20 cellular contexts compared by ENCODE assay signal in genomic region chr13:44422755-44423643, GRCh38. TPM values are rescaled to one million over a fixed set of nuclear protein-coding genes. Genes with fewer than 3 reads are reported as not detected.
A peak's percentile ranks its signal among the peaks of the same experiment; 100 is the strongest.
DNase-seq lines count a peak whose midpoint lies in the region; ATAC-seq and TF ChIP-seq lines count a peak whose summit lies in the region.
"Had no signal": no experiment of that assay in that cellular context is flagged by ENCODE, and none has a peak within 500 bp of the region (broad histone marks: within the 10 kb centered on the region; RNA-seq: fewer than 3 reads in every experiment).

No MANE protein-coding gene starts in this region.

- intact Hi-C loops in cardiac septum (cut with DNase I) (no loop called here), left cardiac atrium (cut with DNase I) (no loop called here), PC-3 (cut with micrococcal nuclease) (no loop called here)

- CTCF ChIA-PET in PC-3 (lab: Charles Lee), result no interaction called here

- no peak overlapping the region for H3K4me2 ChIP-seq in PC-3 (ENCODE audit: low read length)

- H4K20me1 ChIP-seq in PC-3 (ENCODE audit: low read length), result no peaks in the 10 kb centered on the region

- peaks cover 22% of the 10 kb centered on the region for H3K27me3 Mint-ChIP-seq in activated T-helper 17 cell treated with anti-CD3 and anti-CD28 coated beads, Interleukin-2, amount 50 U/mL, for 72 hours

- H3K27ac Mint-ChIP-seq in activated T-helper 17 cell treated with anti-CD3 and anti-CD28 coated beads, Interleukin-2, amount 50 U/mL, for 72 hours, result no peak overlapping the region
- no peak overlapping the region for H3K27ac Mint-ChIP-seq in stimulated activated effector memory CD8-positive, alpha-beta T cell treated with anti-CD3 and anti-CD28 coated beads, Interleukin-12 subunit alpha, Interleukin-12 subunit beta, amount 100 ng/mL, for 72 hours
- H3K27ac Mint-ChIP-seq: activated naive CD4-positive, alpha-beta T cell treated with anti-CD3 and anti-CD28 coated beads for 36 hours had no signal

- no peaks in the 10 kb centered on the region for H3K27me3 ChIP-seq in PC-3 (ENCODE audit: low read length)
- H3K27me3 ChIP-seq: Peyer's patch had no signal

- no peaks in the 10 kb centered on the region for H3K4me1 Mint-ChIP-seq in activated T-helper 17 cell treated with anti-CD3 and anti-CD28 coated beads, Interleukin-2, amount 50 U/mL, for 72 hours
- H3K4me1 Mint-ChIP-seq in stimulated activated effector memory CD8-positive, alpha-beta T cell treated with anti-CD3 and anti-CD28 coated beads, Interleukin-12 subunit alpha, Interleukin-12 subunit beta, amount 100 ng/mL, for 72 hours, result no peaks in the 10 kb centered on the region

- in situ Hi-C loops in GM13976 (cut with MboI; ENCODE audit: low sequenced_read_pairs, unreplicated experiment), result no loop called here

- no peak overlapping the region for H3K4me3 ChIP-seq in PC-3 (ENCODE audit: low read length)
- H3K4me3 ChIP-seq: lung, Peyer's patch, psoas muscle, suprapubic skin had no signal

- no TSS peak for BruUV-seq in PC-3 (replicated peaks; lab: Mats Ljungman, UMichigan)

- no peak for ATAC-seq in left cardiac atrium
- peak; percentile 46 for ATAC-seq in activated T-helper 17 cell treated with anti-CD3 and anti-CD28 coated beads, Interleukin-2, amount 50 U/mL, for 72 hours (replicated peaks)
- ATAC-seq in stimulated activated effector memory CD8-positive, alpha-beta T cell treated with anti-CD3 and anti-CD28 coated beads, Interleukin-12 subunit alpha, Interleukin-12 subunit beta, amount 100 ng/mL, for 72 hours, result peak; percentile 73
- ATAC-seq in PC-3, result no peak

- no peaks in the 10 kb centered on the region for H3K36me3 ChIP-seq in PC-3 (ENCODE audit: low read depth, low read length)
- H3K36me3 ChIP-seq: Peyer's patch, suprapubic skin had no signal

- POLR2A ChIA-PET in PC-3 (lab: Charles Lee; ENCODE audit: unreplicated experiment), result no interaction called here

- H3K9me2 ChIP-seq in PC-3 (replicated peaks; ENCODE audit: low read length), result no peaks in the 10 kb centered on the region

- H3K79me2 ChIP-seq in PC-3 (ENCODE audit: low read length), result no peaks in the 10 kb centered on the region

- no peak overlapping the region for H2AFZ ChIP-seq in PC-3 (ENCODE audit: low read length)

- H3K27ac ChIP-seq in PC-3 (ENCODE audit: low read length), result no peak overlapping the region
- H3K27ac ChIP-seq: Peyer's patch, psoas muscle, suprapubic skin had no signal

- no peaks in the 10 kb centered on the region for H3F3A ChIP-seq in PC-3 (ENCODE audit: low read length, unreplicated experiment)

- no peak overlapping the region for H3K9ac ChIP-seq in PC-3 (ENCODE audit: low read length)

- DNase-seq in cardiac septum (ENCODE audit: low spot score), result peak; percentile 75
- DNase-seq in left cardiac atrium, result no peak
- DNase-seq in lung microvascular endothelial cell (ENCODE audit: low read depth in 2 of 2), result peak; percentile 77 to 88
- peak in 1 of 2 donors; percentile 47 for DNase-seq in stimulated activated effector memory CD8-positive, alpha-beta T cell treated with anti-CD3 and anti-CD28 coated beads, Interleukin-12 subunit alpha, Interleukin-12 subunit beta, amount 100 ng/mL, for 72 hours (ENCODE audit: low spot score in 2 of 2)
- no peak for DNase-seq in PC-3
- DNase-seq in activated naive CD4-positive, alpha-beta T cell treated with Interleukin-2 at 50 U/mL for 16 hours, result no peak
- DNase-seq in GM13976 (ENCODE audit: low spot score), result no peak
- DNase-seq: ACHN; activated CD4-positive, alpha-beta T cell treated with anti-CD3 and anti-CD28 coated beads for 48 hours; activated naive CD4-positive, alpha-beta T cell treated with anti-CD3 and anti-CD28 coated beads for 36 hours; DMS79; naive B cell; NCI-H82; Peyer's patch; stimulated activated CD8-positive, alpha-beta memory T cell treated with anti-CD3 and anti-CD28 coated beads, Interleukin-4, amount 100 ng/mL, for 48 hours; SW 1271 had no signal

- H3K9me3 ChIP-seq in PC-3 (ENCODE audit: low read length), result no peaks in the 10 kb centered on the region
- H3K9me3 ChIP-seq: Peyer's patch, suprapubic skin had no signal

- H3K4me1 ChIP-seq in PC-3 (ENCODE audit: insufficient read depth, low read length), result no peaks in the 10 kb centered on the region
- H3K4me1 ChIP-seq: Peyer's patch, psoas muscle, suprapubic skin had no signal

- no peak for TF ChIP-seq CTCF in PC-3 (conservative IDR thresholded peaks at IDR 0.05; ENCODE audit: low read depth, low read length)
- TF ChIP-seq CTCF in GM13976 (IDR thresholded peaks at IDR 0.05; ENCODE audit: borderline replicate concordance, control extremely low read depth, extremely low read depth, insufficient read depth, missing control alignments), result no peak

- H3K36me3 Mint-ChIP-seq in activated T-helper 17 cell treated with anti-CD3 and anti-CD28 coated beads, Interleukin-2, amount 50 U/mL, for 72 hours (ENCODE audit: low read depth), result no peaks in the 10 kb centered on the region
- no peaks in the 10 kb centered on the region for H3K36me3 Mint-ChIP-seq in stimulated activated effector memory CD8-positive, alpha-beta T cell treated with anti-CD3 and anti-CD28 coated beads, Interleukin-12 subunit alpha, Interleukin-12 subunit beta, amount 100 ng/mL, for 72 hours
- H3K36me3 Mint-ChIP-seq: naive B cell had no signal

- H3K9me3 Mint-ChIP-seq in activated T-helper 17 cell treated with anti-CD3 and anti-CD28 coated beads, Interleukin-2, amount 50 U/mL, for 72 hours, result no peaks in the 10 kb centered on the region
- H3K9me3 Mint-ChIP-seq in stimulated activated effector memory CD8-positive, alpha-beta T cell treated with anti-CD3 and anti-CD28 coated beads, Interleukin-12 subunit alpha, Interleukin-12 subunit beta, amount 100 ng/mL, for 72 hours, result no peaks in the 10 kb centered on the region
- H3K9me3 Mint-ChIP-seq: activated naive CD4-positive, alpha-beta T cell treated with anti-CD3 and anti-CD28 coated beads for 36 hours had no signal

- H3K4me3 Mint-ChIP-seq in activated T-helper 17 cell treated with anti-CD3 and anti-CD28 coated beads, Interleukin-2, amount 50 U/mL, for 72 hours, result no peak overlapping the region
- no peak overlapping the region for H3K4me3 Mint-ChIP-seq in stimulated activated effector memory CD8-positive, alpha-beta T cell treated with anti-CD3 and anti-CD28 coated beads, Interleukin-12 subunit alpha, Interleukin-12 subunit beta, amount 100 ng/mL, for 72 hours
- H3K4me3 Mint-ChIP-seq: activated naive CD4-positive, alpha-beta T cell treated with anti-CD3 and anti-CD28 coated beads for 36 hours; naive B cell had no signal

RNA-seq across cellular contexts. Expression of gene SERP2, which starts 49.4 kb away (rescaled TPM):
- 7.9 TPM for total RNA-seq in cardiac septum
- total RNA-seq in left cardiac atrium, result 10 to 100 TPM; 12.9 to 14.6 TPM
- total RNA-seq in activated T-helper 17 cell treated with anti-CD3 and anti-CD28 coated beads, Interleukin-2, amount 50 U/mL, for 72 hours, result not detected
- 1.5 and 3.6 TPM in 2 replicates for total RNA-seq in lung microvascular endothelial cell
- 1.0 and 1.2 TPM in 2 replicates for total RNA-seq in PC-3 (2014; rRNA removed)

Comparison
In these comparisons a context has a peak if more than half of its experiments do, and no peak if none do; other contexts are left out.
1. DNase-seq: peak in cardiac septum (single experiment) and lung microvascular endothelial cell (2 of 2); none in left cardiac atrium (single experiment), PC-3 (single experiment), activated naive CD4-positive, alpha-beta T cell treated with Interleukin-2 at 50 U/mL for 16 hours (single experiment) and GM13976 (single experiment).
2. ATAC-seq: peak in activated T-helper 17 cell treated with anti-CD3 and anti-CD28 coated beads, Interleukin-2, amount 50 U/mL, for 72 hours (single experiment) and stimulated activated effector memory CD8-positive, alpha-beta T cell treated with anti-CD3 and anti-CD28 coated beads, Interleukin-12 subunit alpha, Interleukin-12 subunit beta, amount 100 ng/mL, for 72 hours (single experiment); none in left cardiac atrium (0 of 2) and PC-3 (single experiment).